Comparison of ENCODE assay signal across 27 cellular contexts in the genomic region with DNA sequence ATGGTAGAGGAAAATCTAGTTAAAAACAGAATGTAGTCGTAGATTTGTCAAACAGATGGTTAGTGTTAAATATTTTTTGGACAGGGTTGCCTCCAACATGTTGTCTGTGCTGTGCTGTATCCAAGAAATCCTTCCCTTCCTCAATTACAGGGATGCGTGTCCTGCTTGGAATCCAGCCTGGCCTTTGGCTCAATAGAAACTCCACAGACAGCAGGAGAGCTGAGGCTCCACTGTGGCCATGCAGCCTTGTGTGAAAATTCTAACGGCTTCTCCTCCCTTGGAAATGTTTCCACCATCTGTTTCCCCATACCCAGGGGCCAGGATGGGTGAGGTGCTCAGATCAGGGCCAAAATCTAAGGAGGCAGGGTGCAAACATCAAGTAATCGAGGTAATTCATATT.
"Had no signal": no experiment of that assay in that cellular context is flagged by ENCODE, and none has a peak within 500 bp of the region (broad histone marks: within the 10 kb centered on the region; RNA-seq: fewer than 3 reads in every experiment).

No MANE protein-coding gene starts in this region.

- DNase-seq: activated CD4-positive, alpha-beta memory T cell treated with anti-CD3 and anti-CD28 coated beads for 36 hours; activated CD4-positive, alpha-beta T cell treated with anti-CD3 and anti-CD28 coated beads for 36 hours; activated CD4-positive, alpha-beta T cell treated with anti-CD3 and anti-CD28 coated beads, Interleukin-2, amount 10 ng/mL, durations not matched to agents 24 days and 14 days; activated CD4-positive, CD25-positive, alpha-beta regulatory T cell; activated CD4-positive, CD25-positive, alpha-beta regulatory T cell treated with anti-CD3 and anti-CD28 coated beads, Interleukin-2, amount 50 U/mL, for 72 hours; activated CD8-positive, alpha-beta memory T cell treated with anti-CD3 and anti-CD28 coated beads, Interleukin-2, amount 10 ng/mL, durations not matched to agents 7 days and 5 days; activated CD8-positive, alpha-beta memory T cell treated with anti-CD3 and anti-CD28 coated beads, Interleukin-2, amount 50 U/mL, for 4 hours; activated CD8-positive, alpha-beta T cell treated with anti-CD3 and anti-CD28 coated beads, Interleukin-2, amount 10 ng/mL, durations not matched to agents 7 days and 5 days; activated effector memory CD4-positive, alpha-beta T cell treated with anti-CD3 and anti-CD28 coated beads, Interleukin-2, amount 50 U/mL, for 16 hours; activated naive CD4-positive, alpha-beta T cell; activated naive CD4-positive, alpha-beta T cell treated with anti-CD3 and anti-CD28 coated beads, Interleukin-2, amount 10 ng/mL, durations not matched to agents 7 days and 5 days; activated naive CD8-positive, alpha-beta T cell treated with anti-CD3 and anti-CD28 coated beads, Interleukin-2, amount 10 ng/mL, durations not matched to agents 7 days and 5 days; activated T-cell treated with anti-CD3 and anti-CD28 coated beads, Interleukin-2, amount 50 U/mL, for 1 hour; activated T-cell treated with anti-CD3 and anti-CD28 coated beads, Interleukin-2, amount 50 U/mL, for 48 hours; effector memory CD4-positive, alpha-beta T cell; endodermal cell; foreskin fibroblast; T-helper 1 cell; T-helper 17 cell; T1000 had no signal

- ATAC-seq: activated CD4-positive, alpha-beta T cell treated with anti-CD3 and anti-CD28 coated beads for 36 hours; activated CD8-positive, alpha-beta memory T cell treated with anti-CD3 and anti-CD28 coated beads, Interleukin-2, amount 10 ng/mL, durations not matched to agents 7 days and 5 days; activated CD8-positive, alpha-beta T cell treated with anti-CD3 and anti-CD28 coated beads, Interleukin-2, amount 10 ng/mL, durations not matched to agents 7 days and 5 days; activated naive CD4-positive, alpha-beta T cell treated with anti-CD3 and anti-CD28 coated beads, Interleukin-2, amount 50 U/mL, for 72 hours; esophagus mucosa; T-helper 17 cell had no signal

- H3K27ac ChIP-seq: ascending aorta, breast epithelium, cardiac muscle cell, coronary artery, dorsolateral prefrontal cortex had no signal

- H3K4me3 ChIP-seq: ascending aorta, breast epithelium, cardiac muscle cell, coronary artery, dorsolateral prefrontal cortex had no signal

- H3K4me1 ChIP-seq: ascending aorta, breast epithelium had no signal

- H3K27me3 ChIP-seq: ascending aorta, cardiac muscle cell had no signal

- H3K36me3 ChIP-seq: ascending aorta, breast epithelium, cardiac muscle cell had no signal
